15 cellular contexts compared by ENCODE assay signal in genomic region chr6:53985361-53985760, GRCh38.
"Had no signal": no experiment of that assay in that cellular context is flagged by ENCODE, and none has a peak within 500 bp of the region (broad histone marks: within the 10 kb centered on the region; RNA-seq: fewer than 3 reads in every experiment).

No MANE protein-coding gene starts in this region.

- H3K4me2 ChIP-seq: neural progenitor cell had no signal

- DNase-seq: activated CD4-positive, alpha-beta T cell treated with anti-CD3 and anti-CD28 coated beads, Interleukin-2, amount 10 ng/mL, durations not matched to agents 7 days and 5 days; activated CD4-positive, CD25-positive, alpha-beta regulatory T cell; activated CD8-positive, alpha-beta memory T cell treated with anti-CD3 and anti-CD28 coated beads for 24 hours; activated naive CD4-positive, alpha-beta T cell treated with anti-CD3 and anti-CD28 coated beads for 36 hours; body of pancreas; cerebellar nuclear complex; dermis blood vessel endothelial cell; gastrocnemius medialis; kidney; pancreas; stimulated activated CD4-positive, alpha-beta T cell treated with anti-CD3 and anti-CD28 coated beads, Interleukin-4, amount 100 ng/mL, for 4 hours; stimulated activated naive CD8-positive, alpha-beta T cell treated with anti-CD3 and anti-CD28 coated beads, Interleukin-15, amount 100 ng/mL, for 72 hours; testis had no signal

- H3K9ac ChIP-seq: neural progenitor cell had no signal

- H3K9me3 ChIP-seq: body of pancreas, gastrocnemius medialis, pancreas, testis had no signal

- H3K36me3 ChIP-seq: gastrocnemius medialis, neural progenitor cell, pancreas had no signal

- H3K27me3 ChIP-seq: body of pancreas, gastrocnemius medialis, neural progenitor cell, pancreas, testis had no signal

- ATAC-seq: activated T-helper 17 cell treated with anti-CD3 and anti-CD28 coated beads, Interleukin-2, amount 50 U/mL, for 72 hours; body of pancreas; stimulated activated naive CD8-positive, alpha-beta T cell treated with anti-CD3 and anti-CD28 coated beads, Interleukin-15, amount 100 ng/mL, for 72 hours had no signal

- H3K4me1 ChIP-seq: body of pancreas, pancreas, testis had no signal

- H2AFZ ChIP-seq: neural progenitor cell had no signal

- H3K27ac ChIP-seq: body of pancreas, gastrocnemius medialis, neural progenitor cell, pancreas, testis had no signal

- H3K4me3 ChIP-seq: body of pancreas, gastrocnemius medialis, neural progenitor cell, pancreas, testis had no signal
